16 cellular contexts compared by ENCODE assay signal in the genomic region with DNA sequence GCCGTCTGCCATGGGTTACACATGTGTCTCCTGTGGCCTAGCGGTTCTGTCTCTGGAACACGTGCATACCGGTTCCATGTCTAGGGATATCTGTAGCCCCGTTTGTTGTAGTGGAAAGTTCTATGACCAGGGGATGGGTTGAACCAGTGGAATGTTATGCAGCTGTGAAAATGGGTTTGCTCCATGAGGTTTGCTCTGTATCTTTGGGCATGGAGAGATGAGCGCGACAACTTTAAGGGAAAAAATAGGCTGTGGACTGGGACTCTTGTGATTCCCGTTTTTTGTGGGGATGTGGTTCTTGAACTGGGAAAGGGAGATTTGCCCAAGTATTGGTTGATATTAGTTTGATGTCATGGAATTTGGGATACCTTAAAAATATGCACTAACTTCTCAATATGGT.
A peak's percentile ranks its signal among the peaks of the same experiment; 100 is the strongest.
DNase-seq lines count a peak whose midpoint lies in the region; ATAC-seq and TF ChIP-seq lines count a peak whose summit lies in the region.
"Had no signal": no experiment of that assay in that cellular context is flagged by ENCODE, and none has a peak within 500 bp of the region (broad histone marks: within the 10 kb centered on the region; RNA-seq: fewer than 3 reads in every experiment).

No MANE protein-coding gene starts in this region.

- H3K36me3 ChIP-seq in HEK293 (ENCODE audit: control insufficient read depth in 2 of 2, insufficient read depth in 1 of 2, low read length in 2 of 2) (peaks cover 0 to 25% of the 10 kb centered on the region in 2 experiments; a peak in 1 of 3 replicates), mesenchymal stem cell (ENCODE audit: control insufficient read depth in 1 of 2, insufficient read depth in 2 of 2, low read depth in 1 of 2, low read length in 2 of 2) (peaks cover 39 to 79% of the 10 kb centered on the region in 2 experiments)

- POLR2A ChIA-PET in HEK293 (lab: Yijun Ruan, JAX) (no interaction called here), WTC11 (lab: Charles Lee) (no interaction called here)

- no peak overlapping the region for H4K91ac ChIP-seq in mesenchymal stem cell (ENCODE audit: low read length)

- ATAC-seq in WTC11 = no peak
- no peak for ATAC-seq in stimulated activated naive B cell treated with anti-CD40 and anti-IgM and Interleukin-4, amounts not matched to agents 10 μg/mL and 1 μg/mL and 100 μg/mL, for 72 hours (replicated peaks)
- ATAC-seq in HG03045 (IDR thresholded peaks at IDR 0.05; ENCODE audit: unreplicated experiment) = no peak
- ATAC-seq: A549, GM12878, GM23338, HepG2 had no signal

- CTCF ChIA-PET in HEK293 (lab: Yijun Ruan, JAX) = interaction anchor here (0.7 kb wide), 1 partner anchor 1036 kb away, joined by 3 read pairs; no protein-coding TSS in a partner anchor
- CTCF ChIA-PET in WTC11 (lab: Charles Lee) = no interaction called here

- H3K9ac ChIP-seq in mesenchymal stem cell (ENCODE audit: low read length) = no peak overlapping the region
- H3K9ac ChIP-seq: BLaER1 treated with 17β-estradiol and CSF1 and Interleukin-3, amounts not matched to agents 10 nM and 100 nM had no signal

- H4K8ac ChIP-seq in mesenchymal stem cell (ENCODE audit: low read length) = no peak overlapping the region

- H3K4me3 ChIP-seq in HEK293 (ENCODE audit: low read depth, low read length) = no peak overlapping the region
- no peak overlapping the region for H3K4me3 ChIP-seq in mesenchymal stem cell (ENCODE audit: insufficient read depth in 1 of 2, low read depth in 1 of 2, low read length in 2 of 2)
- H3K4me3 ChIP-seq: A549; BLaER1 treated with 17β-estradiol and CSF1 and Interleukin-3, amounts not matched to agents 10 nM and 100 nM; GM12878; GM23338 had no signal

- H3K27me3 Mint-ChIP-seq in WTC11 (ENCODE audit: low read depth) (no peaks in the 10 kb centered on the region), glutamatergic neuron (ENCODE audit: unreplicated experiment) (peaks cover 10% of the 10 kb centered on the region)
- no peaks in the 10 kb centered on the region for H3K27me3 Mint-ChIP-seq in stimulated activated naive B cell treated with anti-CD40 and anti-IgM and Interleukin-4, amounts not matched to agents 10 μg/mL and 1 μg/mL and 100 μg/mL, for 72 hours
- H3K27me3 Mint-ChIP-seq: CD4-positive, alpha-beta T cell had no signal

- no peak overlapping the region for H2BK120ac ChIP-seq in mesenchymal stem cell (ENCODE audit: low read depth, low read length)

- H3K14ac ChIP-seq in mesenchymal stem cell (ENCODE audit: low read length in 2 of 2) = no peak overlapping the region

- H2AFZ ChIP-seq in mesenchymal stem cell (ENCODE audit: low read depth, low read length) = no peak overlapping the region
- H2AFZ ChIP-seq: GM23338 had no signal

- no peak overlapping the region for H2BK12ac ChIP-seq in mesenchymal stem cell (ENCODE audit: low read length in 2 of 2)

- H3K4me1 ChIP-seq in HEK293 (ENCODE audit: control insufficient read depth, insufficient read depth, low read length) = no peaks in the 10 kb centered on the region
- H3K4me1 ChIP-seq in mesenchymal stem cell (ENCODE audit: control insufficient read depth, insufficient read depth, low read depth, low read length) = peaks cover 30% of the 10 kb centered on the region
- H3K4me1 ChIP-seq: A549 had no signal

- H2AK5ac ChIP-seq in mesenchymal stem cell (ENCODE audit: low read length, severe bottlenecking) = no peak overlapping the region

- H3K9me3 Mint-ChIP-seq in WTC11 = no peaks in the 10 kb centered on the region
- H3K9me3 Mint-ChIP-seq in glutamatergic neuron (ENCODE audit: unreplicated experiment) = peaks cover 14% of the 10 kb centered on the region
- H3K9me3 Mint-ChIP-seq in stimulated activated naive B cell treated with anti-CD40 and anti-IgM and Interleukin-4, amounts not matched to agents 10 μg/mL and 1 μg/mL and 100 μg/mL, for 72 hours = no peaks in the 10 kb centered on the region
- H3K9me3 Mint-ChIP-seq: CD4-positive, alpha-beta T cell; GM23338 had no signal

- H3K4me2 ChIP-seq in mesenchymal stem cell (ENCODE audit: low read length, poor library complexity, severe bottlenecking) = no peak overlapping the region
- H3K4me2 ChIP-seq: A549, GM23338 had no signal

- H3K27me3 ChIP-seq in mesenchymal stem cell (ENCODE audit: control insufficient read depth in 1 of 2, insufficient read depth in 1 of 2, low read length in 2 of 2) = no peaks in the 10 kb centered on the region
- H3K27me3 ChIP-seq: BLaER1 treated with 17β-estradiol and CSF1 and Interleukin-3, amounts not matched to agents 10 nM and 100 nM had no signal

- H3K4me1 Mint-ChIP-seq in WTC11 (peaks cover 4% of the 10 kb centered on the region; the same call in 1 of the 2 replicates), glutamatergic neuron (ENCODE audit: low read depth, unreplicated experiment) (peaks cover 41% of the 10 kb centered on the region)
- peaks cover 0 to 6% of the 10 kb centered on the region in 2 donors for H3K4me1 Mint-ChIP-seq in stimulated activated naive B cell treated with anti-CD40 and anti-IgM and Interleukin-4, amounts not matched to agents 10 μg/mL and 1 μg/mL and 100 μg/mL, for 72 hours

- H3K23ac ChIP-seq in mesenchymal stem cell (ENCODE audit: low read length in 2 of 2) = no peak overlapping the region

- TF ChIP-seq CTCF in HEK293 (tag by site-specific recombination; IDR thresholded peaks at IDR 0.05) (no peak), WTC11 (IDR thresholded peaks at IDR 0.05) (no peak), glutamatergic neuron (IDR thresholded peaks at IDR 0.05; ENCODE audit: partially characterized antibody, unreplicated experiment) (no peak)

- peak overlapping the region; percentile 60; the same call in 1 of the 2 replicates for H3K27ac Mint-ChIP-seq in WTC11
- peak overlapping the region; percentile 40 for H3K27ac Mint-ChIP-seq in glutamatergic neuron (ENCODE audit: unreplicated experiment)
- H3K27ac Mint-ChIP-seq in stimulated activated naive B cell treated with anti-CD40 and anti-IgM and Interleukin-4, amounts not matched to agents 10 μg/mL and 1 μg/mL and 100 μg/mL, for 72 hours = peak overlapping the region; percentile 25
- H3K27ac Mint-ChIP-seq: CD4-positive, alpha-beta T cell; GM23338 had no signal

- H3K79me1 ChIP-seq in mesenchymal stem cell (replicated peaks; ENCODE audit: low read length, poor library complexity, severe bottlenecking) = peaks cover 34% of the 10 kb centered on the region

- H3K27ac ChIP-seq in HEK293 (ENCODE audit: extremely low read depth, low read depth, low read length) (no peak overlapping the region), mesenchymal stem cell (ENCODE audit: low read length, poor library complexity, severe bottlenecking) (no peak overlapping the region)
- H3K27ac ChIP-seq: A549; BLaER1 treated with 17β-estradiol and CSF1 and Interleukin-3, amounts not matched to agents 10 nM and 100 nM had no signal

- H3K4ac ChIP-seq in mesenchymal stem cell (ENCODE audit: low read depth in 1 of 2, low read length in 2 of 2) = no peak overlapping the region

- no peak overlapping the region for H3K18ac ChIP-seq in mesenchymal stem cell (ENCODE audit: low read depth in 1 of 2, low read length in 2 of 2)

- no peak overlapping the region for H3K4me3 Mint-ChIP-seq in WTC11
- peak overlapping the region; percentile 5 for H3K4me3 Mint-ChIP-seq in glutamatergic neuron (ENCODE audit: unreplicated experiment)
- H3K4me3 Mint-ChIP-seq in stimulated activated naive B cell treated with anti-CD40 and anti-IgM and Interleukin-4, amounts not matched to agents 10 μg/mL and 1 μg/mL and 100 μg/mL, for 72 hours = no peak overlapping the region
- H3K4me3 Mint-ChIP-seq: CD4-positive, alpha-beta T cell; GM23338 had no signal

- H2BK15ac ChIP-seq in mesenchymal stem cell (ENCODE audit: low read depth, poor library complexity, severe bottlenecking) = no peak overlapping the region

- H2BK5ac ChIP-seq in mesenchymal stem cell (ENCODE audit: low read depth, low read length, poor library complexity, severe bottlenecking) = no peak overlapping the region

- 96% methylated on average over 8 of the region's 8 CpGs for WGBS in mesenchymal stem cell

- H3K36me3 Mint-ChIP-seq in WTC11 (peaks cover 9% of the 10 kb centered on the region; the same call in 1 of the 2 replicates), glutamatergic neuron (ENCODE audit: unreplicated experiment) (peaks cover 10% of the 10 kb centered on the region)
- peaks cover 16 to 30% of the 10 kb centered on the region in 2 donors for H3K36me3 Mint-ChIP-seq in stimulated activated naive B cell treated with anti-CD40 and anti-IgM and Interleukin-4, amounts not matched to agents 10 μg/mL and 1 μg/mL and 100 μg/mL, for 72 hours

- no peak for DNase-seq in WTC11 (ENCODE audit: low spot score)
- no peak for DNase-seq in glutamatergic neuron
- no peak for DNase-seq in stimulated activated naive B cell treated with anti-CD40 and anti-IgM and Interleukin-4, amounts not matched to agents 10 μg/mL and 1 μg/mL and 100 μg/mL, for 72 hours
- no peak for DNase-seq in mesenchymal stem cell
- DNase-seq in NCI-H1092 treated with DMSO at 0.1 percent for 48 hours (lab: John Stamatoyannopoulos, UW) = no peak
- DNase-seq: AML-193; CD4-positive, alpha-beta T cell; DMS79; H7 had no signal

- H3K9me3 ChIP-seq in HEK293 (ENCODE audit: control insufficient read depth, insufficient read depth, low read depth, low read length) = no peaks in the 10 kb centered on the region
- no peaks in the 10 kb centered on the region for H3K9me3 ChIP-seq in mesenchymal stem cell (ENCODE audit: control insufficient read depth, low read length)
- H3K9me3 ChIP-seq: A549; BLaER1 treated with 17β-estradiol and CSF1 and Interleukin-3, amounts not matched to agents 10 nM and 100 nM had no signal

TF ChIP-seq in HEK293, 187 proteins besides CTCF, POLR2A, EP300 and RAD21 (continues in another document):
- TF ChIP-seq ZIC2 (tag by site-specific recombination; IDR thresholded peaks at IDR 0.05) = no peak

TF ChIP-seq in WTC11, 78 proteins besides CTCF, POLR2A, EP300 and RAD21:
- no peak for TF ChIP-seq JUN (CRISPR knock-in tag; IDR thresholded peaks at IDR 0.05)
